In the genomic region with DNA sequence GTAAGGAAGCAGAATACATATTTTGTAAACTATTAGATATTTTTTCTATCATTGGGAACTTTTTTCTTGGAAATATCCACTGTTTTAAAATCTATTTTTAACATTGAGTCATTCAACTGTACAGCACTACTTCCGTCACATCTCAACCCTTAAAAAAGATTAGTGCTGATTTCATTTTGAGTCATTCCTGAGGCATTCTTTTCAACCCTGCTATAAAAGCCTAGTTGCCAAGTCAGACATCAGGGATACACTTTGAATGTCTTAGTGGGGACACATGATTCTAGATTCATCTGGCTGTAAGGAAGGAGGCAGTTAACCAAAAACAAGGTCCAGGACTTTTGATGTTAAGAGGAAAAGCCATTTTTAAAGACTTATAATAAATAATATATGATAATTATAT, we compare ENCODE assay signal across 10 cellular contexts.
A peak's percentile ranks its signal among the peaks of the same experiment; 100 is the strongest.
DNase-seq lines count a peak whose midpoint lies in the region; ATAC-seq, FAIRE-seq and TF ChIP-seq lines count a peak whose summit lies in the region.
"Had no signal": no experiment of that assay in that cellular context is flagged by ENCODE, and none has a peak within 500 bp of the region (broad histone marks: within the 10 kb centered on the region; RNA-seq: fewer than 3 reads in every experiment).

No MANE protein-coding gene starts in this region.

- H3K27me3 Mint-ChIP-seq in activated T-cell treated with anti-CD3 and anti-CD28 coated beads, Interleukin-2, amount 50 U/mL, for 72 hours (ENCODE audit: low read depth) = no peaks in the 10 kb centered on the region
- H3K27me3 Mint-ChIP-seq in activated T-cell treated with anti-CD3 and anti-CD28 coated beads, Interleukin-2, amount 50 U/mL, for 4 hours (ENCODE audit: low read depth) = no peaks in the 10 kb centered on the region

- H3K9me3 Mint-ChIP-seq in activated T-cell treated with anti-CD3 and anti-CD28 coated beads, Interleukin-2, amount 50 U/mL, for 72 hours = no peaks in the 10 kb centered on the region
- no peaks in the 10 kb centered on the region for H3K9me3 Mint-ChIP-seq in activated T-cell treated with anti-CD3 and anti-CD28 coated beads, Interleukin-2, amount 50 U/mL, for 4 hours

- peak overlapping the region; percentile 47 for H3K27ac Mint-ChIP-seq in activated T-cell treated with anti-CD3 and anti-CD28 coated beads, Interleukin-2, amount 50 U/mL, for 72 hours

- H3K27me3 ChIP-seq in tibial artery = no peaks in the 10 kb centered on the region
- H3K27me3 ChIP-seq: BLaER1 had no signal

- no peak for DNase-seq in activated T-cell treated with anti-CD3 and anti-CD28 coated beads, Interleukin-2, amount 50 U/mL, for 72 hours
- DNase-seq in activated T-cell treated with anti-CD3 and anti-CD28 coated beads, Interleukin-2, amount 50 U/mL, for 4 hours = no peak
- DNase-seq in RCC 7860 (ENCODE audit: low spot score) (peak; percentile 89), fibroblast of pulmonary artery (ENCODE audit: low read depth) (peak; percentile 92), tibial artery (no peak), activated gamma-delta T cell (lab: John Stamatoyannopoulos, UW) (no peak)

- H3K4me3 ChIP-seq in fibroblast of pulmonary artery (replicated peaks; ENCODE audit: low read depth, low read length) = no peak overlapping the region
- no peak overlapping the region for H3K4me3 ChIP-seq in tibial artery
- H3K4me3 ChIP-seq: BLaER1, HAP-1 had no signal

- TF ChIP-seq CTCF in fibroblast of pulmonary artery (IDR thresholded peaks at IDR 0.05; ENCODE audit: low read length, missing control alignments) (no peak), tibial artery (IDR thresholded peaks at IDR 0.05) (no peak)

- peaks cover 0 to 55% (median 10%) of the 10 kb centered on the region in 4 donors for H3K4me1 ChIP-seq in tibial artery
- H3K4me1 ChIP-seq: BLaER1 had no signal

- H3K9me3 ChIP-seq in tibial artery = no peaks in the 10 kb centered on the region
- H3K9me3 ChIP-seq: BLaER1, HAP-1 had no signal

- intact Hi-C loops in tibial artery (cut with DNase I; ENCODE audit: low total_unique reads) = no loop called here

- no peak overlapping the region for H3K4me3 Mint-ChIP-seq in activated T-cell treated with anti-CD3 and anti-CD28 coated beads, Interleukin-2, amount 50 U/mL, for 72 hours
- H3K4me3 Mint-ChIP-seq in activated T-cell treated with anti-CD3 and anti-CD28 coated beads, Interleukin-2, amount 50 U/mL, for 4 hours = no peak overlapping the region

- ATAC-seq in activated T-cell treated with anti-CD3 and anti-CD28 coated beads, Interleukin-2, amount 50 U/mL, for 72 hours (replicated peaks in 1 of 2) = no peak
- ATAC-seq in activated T-cell treated with anti-CD3 and anti-CD28 coated beads, Interleukin-2, amount 50 U/mL, for 4 hours = no peak
- ATAC-seq in GM18909 (IDR thresholded peaks at IDR 0.05; ENCODE audit: poor library complexity, unreplicated experiment) (no peak), GM19467 (IDR thresholded peaks at IDR 0.05; ENCODE audit: unreplicated experiment) (no peak)

- peaks cover 0 to 2% of the 10 kb centered on the region in 2 donors for H3K36me3 Mint-ChIP-seq in activated T-cell treated with anti-CD3 and anti-CD28 coated beads, Interleukin-2, amount 50 U/mL, for 72 hours (ENCODE audit: insufficient read depth in 2 of 2)
- H3K36me3 Mint-ChIP-seq in activated T-cell treated with anti-CD3 and anti-CD28 coated beads, Interleukin-2, amount 50 U/mL, for 4 hours (ENCODE audit: insufficient read depth) = peaks cover 10% of the 10 kb centered on the region

- H3K36me3 ChIP-seq in tibial artery = no peaks in the 10 kb centered on the region
- H3K36me3 ChIP-seq: HAP-1 had no signal

- H3K27ac ChIP-seq in tibial artery = peak overlapping the region; percentile 46 to 55
- H3K27ac ChIP-seq: BLaER1 had no signal

- H3K4me1 Mint-ChIP-seq in activated T-cell treated with anti-CD3 and anti-CD28 coated beads, Interleukin-2, amount 50 U/mL, for 72 hours (ENCODE audit: low read depth) = no peaks in the 10 kb centered on the region
- H3K4me1 Mint-ChIP-seq in activated T-cell treated with anti-CD3 and anti-CD28 coated beads, Interleukin-2, amount 50 U/mL, for 4 hours (ENCODE audit: low read depth) = no peaks in the 10 kb centered on the region

- FAIRE-seq in RCC 7860 (lab: Jason Lieb, UNC) = peak; percentile 98

Comparison
In these comparisons a context has a peak if more than half of its experiments do, and no peak if none do; other contexts are left out.
1. DNase-seq: peak in RCC 7860 (single experiment) and fibroblast of pulmonary artery (single experiment); none in activated T-cell treated with anti-CD3 and anti-CD28 coated beads, Interleukin-2, amount 50 U/mL, for 72 hours (0 of 2), activated T-cell treated with anti-CD3 and anti-CD28 coated beads, Interleukin-2, amount 50 U/mL, for 4 hours (single experiment), tibial artery (0 of 2) and activated gamma-delta T cell (single experiment).